In genomic region chr21:45300786-45301520, GRCh38 we compare ENCODE assay signal across 1 cellular context.
TF ChIP-seq lines count a peak whose summit lies in the region.

No MANE protein-coding gene starts in this region.

TF ChIP-seq in K562, 482 proteins besides CTCF, POLR2A, EP300 and RAD21 (continued from another document):
- TF ChIP-seq, protein P1, sequence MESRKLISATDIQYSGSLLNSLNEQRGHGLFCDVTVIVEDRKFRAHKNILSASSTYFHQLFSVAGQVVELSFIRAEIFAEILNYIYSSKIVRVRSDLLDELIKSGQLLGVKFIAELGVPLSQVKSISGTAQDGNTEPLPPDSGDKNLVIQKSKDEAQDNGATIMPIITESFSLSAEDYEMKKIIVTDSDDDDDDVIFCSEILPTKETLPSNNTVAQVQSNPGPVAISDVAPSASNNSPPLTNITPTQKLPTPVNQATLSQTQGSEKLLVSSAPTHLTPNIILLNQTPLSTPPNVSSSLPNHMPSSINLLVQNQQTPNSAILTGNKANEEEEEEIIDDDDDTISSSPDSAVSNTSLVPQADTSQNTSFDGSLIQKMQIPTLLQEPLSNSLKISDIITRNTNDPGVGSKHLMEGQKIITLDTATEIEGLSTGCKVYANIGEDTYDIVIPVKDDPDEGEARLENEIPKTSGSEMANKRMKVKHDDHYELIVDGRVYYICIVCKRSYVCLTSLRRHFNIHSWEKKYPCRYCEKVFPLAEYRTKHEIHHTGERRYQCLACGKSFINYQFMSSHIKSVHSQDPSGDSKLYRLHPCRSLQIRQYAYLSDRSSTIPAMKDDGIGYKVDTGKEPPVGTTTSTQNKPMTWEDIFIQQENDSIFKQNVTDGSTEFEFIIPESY (CRISPR knock-in tag; IDR thresholded peaks at IDR 0.05), result peak; percentile 29; the same call in 1 of the 2 replicates
- TF ChIP-seq PCBP1 (IDR thresholded peaks at IDR 0.05; ENCODE audit: low read depth, low read length, poor library complexity, severe bottlenecking) (peak; percentile 20), ZNF174 (CRISPR knock-in tag; IDR thresholded peaks at IDR 0.05) (no peak)
